In genomic region chr11:351411-351810, GRCh38 we compare ENCODE assay signal across 1 cellular context.
TF ChIP-seq lines count a peak whose summit lies in the region.

No MANE protein-coding gene starts in this region.

TF ChIP-seq in IMR-90, 13 proteins besides CTCF, POLR2A, EP300 and RAD21:
- no peak for TF ChIP-seq BHLHE40 (IDR thresholded peaks at IDR 0.05; ENCODE audit: low read depth, low read length)
- TF ChIP-seq MAZ (IDR thresholded peaks at IDR 0.05; ENCODE audit: borderline replicate concordance, low read depth, low read length): no peak
- TF ChIP-seq RFX5 (IDR thresholded peaks at IDR 0.05; ENCODE audit: low read depth, low read length): no peak
- no peak for TF ChIP-seq MAFK (IDR thresholded peaks at IDR 0.05; ENCODE audit: low read depth, low read length)
- no peak for TF ChIP-seq CEBPB (IDR thresholded peaks at IDR 0.05; ENCODE audit: low read depth, low read length)
- no peak for TF ChIP-seq MXI1 (IDR thresholded peaks at IDR 0.05; ENCODE audit: borderline replicate concordance, low read depth, low read length)
- no peak for TF ChIP-seq ELK1 (IDR thresholded peaks at IDR 0.05; ENCODE audit: borderline replicate concordance, low read depth, low read length)
- no peak for TF ChIP-seq CHD1 (IDR thresholded peaks at IDR 0.05; ENCODE audit: low read depth, low read length)
- no peak for TF ChIP-seq NFE2L2 (IDR thresholded peaks at IDR 0.05; ENCODE audit: low read depth, low read length)
- TF ChIP-seq RCOR1 (IDR thresholded peaks at IDR 0.05; ENCODE audit: insufficient replicate concordance, low read length): no peak
- no peak for TF ChIP-seq USF2 (IDR thresholded peaks at IDR 0.05; ENCODE audit: low read depth, low read length)
- TF ChIP-seq SMC3 (IDR thresholded peaks at IDR 0.05; ENCODE audit: low read depth, low read length): no peak
- no peak for TF ChIP-seq FOS (IDR thresholded peaks at IDR 0.05; ENCODE audit: low read depth, low read length)
